In genomic region chr1:231431665-231432415, GRCh38 we compare ENCODE assay signal across 1 cellular context.
TF ChIP-seq lines count a peak whose summit lies in the region.

No MANE protein-coding gene starts in this region.

TF ChIP-seq in HepG2, 621 proteins besides CTCF, POLR2A, EP300 and RAD21 (continued from another document and continues in another):
- TF ChIP-seq, protein P1, sequence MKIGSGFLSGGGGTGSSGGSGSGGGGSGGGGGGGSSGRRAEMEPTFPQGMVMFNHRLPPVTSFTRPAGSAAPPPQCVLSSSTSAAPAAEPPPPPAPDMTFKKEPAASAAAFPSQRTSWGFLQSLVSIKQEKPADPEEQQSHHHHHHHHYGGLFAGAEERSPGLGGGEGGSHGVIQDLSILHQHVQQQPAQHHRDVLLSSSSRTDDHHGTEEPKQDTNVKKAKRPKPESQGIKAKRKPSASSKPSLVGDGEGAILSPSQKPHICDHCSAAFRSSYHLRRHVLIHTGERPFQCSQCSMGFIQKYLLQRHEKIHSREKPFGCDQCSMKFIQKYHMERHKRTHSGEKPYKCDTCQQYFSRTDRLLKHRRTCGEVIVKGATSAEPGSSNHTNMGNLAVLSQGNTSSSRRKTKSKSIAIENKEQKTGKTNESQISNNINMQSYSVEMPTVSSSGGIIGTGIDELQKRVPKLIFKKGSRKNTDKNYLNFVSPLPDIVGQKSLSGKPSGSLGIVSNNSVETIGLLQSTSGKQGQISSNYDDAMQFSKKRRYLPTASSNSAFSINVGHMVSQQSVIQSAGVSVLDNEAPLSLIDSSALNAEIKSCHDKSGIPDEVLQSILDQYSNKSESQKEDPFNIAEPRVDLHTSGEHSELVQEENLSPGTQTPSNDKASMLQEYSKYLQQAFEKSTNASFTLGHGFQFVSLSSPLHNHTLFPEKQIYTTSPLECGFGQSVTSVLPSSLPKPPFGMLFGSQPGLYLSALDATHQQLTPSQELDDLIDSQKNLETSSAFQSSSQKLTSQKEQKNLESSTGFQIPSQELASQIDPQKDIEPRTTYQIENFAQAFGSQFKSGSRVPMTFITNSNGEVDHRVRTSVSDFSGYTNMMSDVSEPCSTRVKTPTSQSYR (CRISPR knock-in tag; IDR thresholded peaks at IDR 0.05; ENCODE audit: borderline replicate concordance), result no peak
- TF ChIP-seq HNF4G (IDR thresholded peaks at IDR 0.05; ENCODE audit: borderline replicate concordance, low read depth, low read length) (peak; percentile 50), HNF4G (CRISPR knock-in tag; IDR thresholded peaks at IDR 0.05; ENCODE audit: borderline replicate concordance, low read depth) (no peak; the same call in 1 of the 2 replicates), HDAC1 (CRISPR knock-in tag; IDR thresholded peaks at IDR 0.05) (no peak; the same call in 1 of the 2 replicates), NFYB (CRISPR knock-in tag; IDR thresholded peaks at IDR 0.05) (peak; percentile 85), TEAD2 (CRISPR knock-in tag; IDR thresholded peaks at IDR 0.05) (no peak), EED (CRISPR knock-in tag; IDR thresholded peaks at IDR 0.05) (no peak), ERF (CRISPR knock-in tag; IDR thresholded peaks at IDR 0.05) (peak; percentile 43; the same call in 1 of the 2 replicates), GPBP1L1 (CRISPR knock-in tag; IDR thresholded peaks at IDR 0.05) (no peak), DNMT3B (CRISPR knock-in tag; conservative IDR thresholded peaks at IDR 0.05) (no peak), SNAI1 (CRISPR knock-in tag; IDR thresholded peaks at IDR 0.05; ENCODE audit: borderline replicate concordance) (no peak; the same call in 1 of the 2 replicates), CCDC6 (CRISPR knock-in tag; IDR thresholded peaks at IDR 0.05) (no peak), ASH2L (IDR thresholded peaks at IDR 0.05; ENCODE audit: insufficient read length, low read depth, low read length) (no peak), MLLT10 (CRISPR knock-in tag; IDR thresholded peaks at IDR 0.05) (no peak), KAT7 (CRISPR knock-in tag; IDR thresholded peaks at IDR 0.05; ENCODE audit: borderline replicate concordance) (no peak), HCFC1 (IDR thresholded peaks at IDR 0.05; ENCODE audit: low read depth, low read length) (no peak), TSC22D2 (CRISPR knock-in tag; IDR thresholded peaks at IDR 0.05; ENCODE audit: borderline replicate concordance) (0 out of 2 replicates have a peak, but pooled peaks have one; percentile 18), CREM (IDR thresholded peaks at IDR 0.05) (no peak), CREM (CRISPR knock-in tag; IDR thresholded peaks at IDR 0.05) (no peak), ZNF512 (CRISPR knock-in tag; IDR thresholded peaks at IDR 0.05) (no peak), KLF9 (CRISPR knock-in tag; IDR thresholded peaks at IDR 0.05; ENCODE audit: low read depth) (no peak), REL (CRISPR knock-in tag; conservative IDR thresholded peaks at IDR 0.05) (no peak), BRCA1 (CRISPR knock-in tag; IDR thresholded peaks at IDR 0.05) (no peak), MTERF4 (CRISPR knock-in tag; IDR thresholded peaks at IDR 0.05) (no peak), YEATS4 (CRISPR knock-in tag; IDR thresholded peaks at IDR 0.05; ENCODE audit: borderline replicate concordance) (peak; percentile 39; the same call in 1 of the 2 replicates), NR2C2 (CRISPR knock-in tag; IDR thresholded peaks at IDR 0.05; ENCODE audit: borderline replicate concordance) (peak; percentile 69; the same call in 1 of the 2 replicates), PRDM15 (CRISPR knock-in tag; IDR thresholded peaks at IDR 0.05) (no peak), ZMYM3 (CRISPR knock-in tag; IDR thresholded peaks at IDR 0.05) (peak; percentile 55; the same call in 1 of the 2 replicates), ZNF552 (CRISPR knock-in tag; IDR thresholded peaks at IDR 0.05; ENCODE audit: borderline replicate concordance) (no peak), ZKSCAN1 (IDR thresholded peaks at IDR 0.05; ENCODE audit: low read length) (no peak), ZNF569 (CRISPR knock-in tag; IDR thresholded peaks at IDR 0.05; ENCODE audit: borderline replicate concordance) (no peak), ZNF510 (CRISPR knock-in tag; IDR thresholded peaks at IDR 0.05; ENCODE audit: low read depth) (no peak), SOX13 (IDR thresholded peaks at IDR 0.05) (no peak), SOX13 (CRISPR knock-in tag; conservative IDR thresholded peaks at IDR 0.05 in 1 of 2, IDR thresholded peaks at IDR 0.05 in 1 of 2) (no peak), MEIS2 (CRISPR knock-in tag; IDR thresholded peaks at IDR 0.05) (no peak), ZFP36 (IDR thresholded peaks at IDR 0.05; ENCODE audit: borderline replicate concordance, low read depth, low read length, partially characterized antibody) (no peak), ZNF274 (CRISPR knock-in tag; IDR thresholded peaks at IDR 0.05) (no peak), ZNF629 (CRISPR knock-in tag; conservative IDR thresholded peaks at IDR 0.05) (no peak), KLF11 (CRISPR knock-in tag; IDR thresholded peaks at IDR 0.05) (no peak), AGO2 (optimal IDR thresholded peaks at IDR 0.05; ENCODE audit: low read depth, low read length) (no peak), ARID2 (CRISPR knock-in tag; IDR thresholded peaks at IDR 0.05; ENCODE audit: borderline replicate concordance) (no peak), KLF12 (CRISPR knock-in tag; IDR thresholded peaks at IDR 0.05; ENCODE audit: borderline replicate concordance) (no peak), TCF7 (IDR thresholded peaks at IDR 0.05; ENCODE audit: low read depth) (no peak), PHF21A (CRISPR knock-in tag; IDR thresholded peaks at IDR 0.05) (no peak; the same call in 1 of the 2 replicates), ZNF709 (CRISPR knock-in tag; IDR thresholded peaks at IDR 0.05) (no peak), SMARCC2 (IDR thresholded peaks at IDR 0.05) (no peak)
- TF ChIP-seq, protein P2, sequence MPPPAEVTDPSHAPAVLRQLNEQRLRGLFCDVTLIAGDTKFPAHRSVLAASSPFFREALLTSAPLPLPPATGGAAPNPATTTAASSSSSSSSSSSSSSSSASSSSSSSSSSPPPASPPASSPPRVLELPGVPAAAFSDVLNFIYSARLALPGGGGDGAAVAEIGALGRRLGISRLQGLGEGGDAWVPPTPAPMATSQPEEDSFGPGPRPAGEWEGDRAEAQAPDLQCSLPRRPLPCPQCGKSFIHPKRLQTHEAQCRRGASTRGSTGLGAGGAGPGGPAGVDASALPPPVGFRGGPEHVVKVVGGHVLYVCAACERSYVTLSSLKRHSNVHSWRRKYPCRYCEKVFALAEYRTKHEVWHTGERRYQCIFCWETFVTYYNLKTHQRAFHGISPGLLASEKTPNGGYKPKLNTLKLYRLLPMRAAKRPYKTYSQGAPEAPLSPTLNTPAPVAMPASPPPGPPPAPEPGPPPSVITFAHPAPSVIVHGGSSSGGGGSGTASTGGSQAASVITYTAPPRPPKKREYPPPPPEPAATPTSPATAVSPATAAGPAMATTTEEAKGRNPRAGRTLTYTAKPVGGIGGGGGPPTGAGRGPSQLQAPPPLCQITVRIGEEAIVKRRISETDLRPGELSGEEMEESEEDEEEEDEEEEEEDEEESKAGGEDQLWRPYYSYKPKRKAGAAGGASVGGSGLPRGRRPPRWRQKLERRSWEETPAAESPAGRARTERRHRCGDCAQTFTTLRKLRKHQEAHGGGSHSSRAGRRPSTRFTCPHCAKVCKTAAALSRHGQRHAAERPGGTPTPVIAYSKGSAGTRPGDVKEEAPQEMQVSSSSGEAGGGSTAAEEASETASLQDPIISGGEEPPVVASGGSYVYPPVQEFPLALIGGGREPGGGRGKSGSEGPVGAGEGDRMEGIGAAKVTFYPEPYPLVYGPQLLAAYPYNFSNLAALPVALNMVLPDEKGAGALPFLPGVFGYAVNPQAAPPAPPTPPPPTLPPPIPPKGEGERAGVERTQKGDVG (CRISPR knock-in tag; IDR thresholded peaks at IDR 0.05; ENCODE audit: borderline replicate concordance), result no peak
- TF ChIP-seq, protein P3, sequence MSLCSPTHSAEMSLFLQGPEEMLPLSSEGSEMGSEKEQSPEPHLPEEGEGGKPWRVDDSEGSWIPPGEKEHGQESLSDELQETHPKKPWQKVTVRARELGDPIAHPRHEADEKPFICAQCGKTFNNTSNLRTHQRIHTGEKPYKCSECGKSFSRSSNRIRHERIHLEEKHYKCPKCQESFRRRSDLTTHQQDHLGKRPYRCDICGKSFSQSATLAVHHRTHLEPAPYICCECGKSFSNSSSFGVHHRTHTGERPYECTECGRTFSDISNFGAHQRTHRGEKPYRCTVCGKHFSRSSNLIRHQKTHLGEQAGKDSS (CRISPR knock-in tag; IDR thresholded peaks at IDR 0.05; ENCODE audit: borderline replicate concordance, low read depth), result no peak
- TF ChIP-seq, protein P4, sequence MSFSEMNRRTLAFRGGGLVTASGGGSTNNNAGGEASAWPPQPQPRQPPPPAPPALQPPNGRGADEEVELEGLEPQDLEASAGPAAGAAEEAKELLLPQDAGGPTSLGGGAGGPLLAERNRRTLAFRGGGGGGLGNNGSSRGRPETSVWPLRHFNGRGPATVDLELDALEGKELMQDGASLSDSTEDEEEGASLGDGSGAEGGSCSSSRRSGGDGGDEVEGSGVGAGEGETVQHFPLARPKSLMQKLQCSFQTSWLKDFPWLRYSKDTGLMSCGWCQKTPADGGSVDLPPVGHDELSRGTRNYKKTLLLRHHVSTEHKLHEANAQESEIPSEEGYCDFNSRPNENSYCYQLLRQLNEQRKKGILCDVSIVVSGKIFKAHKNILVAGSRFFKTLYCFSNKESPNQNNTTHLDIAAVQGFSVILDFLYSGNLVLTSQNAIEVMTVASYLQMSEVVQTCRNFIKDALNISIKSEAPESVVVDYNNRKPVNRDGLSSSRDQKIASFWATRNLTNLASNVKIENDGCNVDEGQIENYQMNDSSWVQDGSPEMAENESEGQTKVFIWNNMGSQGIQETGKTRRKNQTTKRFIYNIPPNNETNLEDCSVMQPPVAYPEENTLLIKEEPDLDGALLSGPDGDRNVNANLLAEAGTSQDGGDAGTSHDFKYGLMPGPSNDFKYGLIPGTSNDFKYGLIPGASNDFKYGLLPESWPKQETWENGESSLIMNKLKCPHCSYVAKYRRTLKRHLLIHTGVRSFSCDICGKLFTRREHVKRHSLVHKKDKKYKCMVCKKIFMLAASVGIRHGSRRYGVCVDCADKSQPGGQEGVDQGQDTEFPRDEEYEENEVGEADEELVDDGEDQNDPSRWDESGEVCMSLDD (CRISPR knock-in tag; IDR thresholded peaks at IDR 0.05; ENCODE audit: borderline replicate concordance), result no peak
- TF ChIP-seq, protein P5, sequence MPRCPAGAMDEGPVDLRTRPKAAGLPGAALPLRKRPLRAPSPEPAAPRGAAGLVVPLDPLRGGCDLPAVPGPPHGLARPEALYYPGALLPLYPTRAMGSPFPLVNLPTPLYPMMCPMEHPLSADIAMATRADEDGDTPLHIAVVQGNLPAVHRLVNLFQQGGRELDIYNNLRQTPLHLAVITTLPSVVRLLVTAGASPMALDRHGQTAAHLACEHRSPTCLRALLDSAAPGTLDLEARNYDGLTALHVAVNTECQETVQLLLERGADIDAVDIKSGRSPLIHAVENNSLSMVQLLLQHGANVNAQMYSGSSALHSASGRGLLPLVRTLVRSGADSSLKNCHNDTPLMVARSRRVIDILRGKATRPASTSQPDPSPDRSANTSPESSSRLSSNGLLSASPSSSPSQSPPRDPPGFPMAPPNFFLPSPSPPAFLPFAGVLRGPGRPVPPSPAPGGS (CRISPR knock-in tag; IDR thresholded peaks at IDR 0.05), result no peak
